ENCODE assay signal across 12 cellular contexts in genomic region chr7:80277434-80278427, GRCh38.
DNase-seq lines count a peak whose midpoint lies in the region; ATAC-seq and TF ChIP-seq lines count a peak whose summit lies in the region.
"Had no signal": no experiment of that assay in that cellular context is flagged by ENCODE, and none has a peak within 500 bp of the region (broad histone marks: within the 10 kb centered on the region; RNA-seq: fewer than 3 reads in every experiment).

No MANE protein-coding gene starts in this region.

- H3K4me3 ChIP-seq in GM23338 (no peak overlapping the region), fibroblast of the aortic adventitia (ENCODE audit: low read depth, low read length) (no peak overlapping the region), gastrocnemius medialis (no peak overlapping the region)

- H3K27ac Mint-ChIP-seq in GM23338, result peak overlapping the region; percentile 62
- H3K27ac Mint-ChIP-seq: activated B cell treated with CpG ODN at 0.5 μM for 24 hours; dendritic cell treated with granulocyte-macrophage colony-stimulating factor and Interleukin-4, amounts not matched to agents 40 ng/mL and 50 ng/mL, for 4 days; stimulated activated effector memory CD8-positive, alpha-beta T cell treated with anti-CD3 and anti-CD28 coated beads, Interleukin-12 subunit alpha, Interleukin-12 subunit beta, amount 100 ng/mL, for 72 hours had no signal

- peak; percentile 11 for DNase-seq in GM23338 (ENCODE audit: low spot score)
- peak; percentile 38 for DNase-seq in RWPE1 (ENCODE audit: low spot score)
- DNase-seq in fibroblast of the aortic adventitia (ENCODE audit: low read depth), result peak; percentile 61
- DNase-seq in gastrocnemius medialis, result no peak
- no peak for DNase-seq in middle frontal gyrus (ENCODE audit: extremely low spot score, low spot score)
- DNase-seq in activated CD4-positive, alpha-beta T cell treated with anti-CD3 and anti-CD28 coated beads, Interleukin-2, amount 50 U/mL, for 4 hours, result no peak
- DNase-seq: activated B cell treated with CpG ODN at 0.5 μM for 24 hours, NCI-H1436 treated with DMSO at 0.1 percent for 48 hours had no signal

- no peak overlapping the region for H3K4me3 Mint-ChIP-seq in GM23338
- H3K4me3 Mint-ChIP-seq: activated B cell treated with CpG ODN at 0.5 μM for 24 hours; dendritic cell treated with granulocyte-macrophage colony-stimulating factor and Interleukin-4, amounts not matched to agents 40 ng/mL and 50 ng/mL, for 4 days; stimulated activated effector memory CD8-positive, alpha-beta T cell treated with anti-CD3 and anti-CD28 coated beads, Interleukin-12 subunit alpha, Interleukin-12 subunit beta, amount 100 ng/mL, for 72 hours had no signal

- no peaks in the 10 kb centered on the region for H3K27me3 ChIP-seq in GM23338 (ENCODE audit: insufficient read depth)
- H3K27me3 ChIP-seq in gastrocnemius medialis, result no peaks in the 10 kb centered on the region

- H3K36me3 Mint-ChIP-seq in GM23338 (ENCODE audit: low read depth), result no peaks in the 10 kb centered on the region
- H3K36me3 Mint-ChIP-seq: stimulated activated effector memory CD8-positive, alpha-beta T cell treated with anti-CD3 and anti-CD28 coated beads, Interleukin-12 subunit alpha, Interleukin-12 subunit beta, amount 100 ng/mL, for 72 hours had no signal

- H3K4me1 ChIP-seq in GM23338 (ENCODE audit: insufficient read depth) (peaks cover 12% of the 10 kb centered on the region), gastrocnemius medialis (peaks cover 7 to 21% of the 10 kb centered on the region in 2 donors)

- in situ Hi-C loops in gastrocnemius medialis (cut with MboI; ENCODE audit: low sequenced_read_pairs in 4 of 4), result no loop called here

- H2AFZ ChIP-seq in GM23338, result peak overlapping the region; percentile 26; the same call in 1 of the 2 replicates

- H3K4me1 Mint-ChIP-seq in GM23338, result peaks cover 13% of the 10 kb centered on the region
- H3K4me1 Mint-ChIP-seq: activated B cell treated with CpG ODN at 0.5 μM for 24 hours; stimulated activated effector memory CD8-positive, alpha-beta T cell treated with anti-CD3 and anti-CD28 coated beads, Interleukin-12 subunit alpha, Interleukin-12 subunit beta, amount 100 ng/mL, for 72 hours had no signal

- no peaks in the 10 kb centered on the region for H4K20me1 ChIP-seq in GM23338 (replicated peaks; ENCODE audit: insufficient read depth)

- intact Hi-C loops in gastrocnemius medialis (cut with DNase I; ENCODE audit: low total_unique reads), result no loop called here

- TF ChIP-seq POLR2A in gastrocnemius medialis (IDR thresholded peaks at IDR 0.05), result no peak

- H3K9me2 ChIP-seq in GM23338 (ENCODE audit: insufficient read depth), result no peaks in the 10 kb centered on the region

- H3K36me3 ChIP-seq in GM23338 (ENCODE audit: insufficient read depth), result no peaks in the 10 kb centered on the region
- H3K36me3 ChIP-seq in gastrocnemius medialis, result no peaks in the 10 kb centered on the region

- peak overlapping the region; percentile 25; the same call in 1 of the 2 replicates for H3K4me2 ChIP-seq in GM23338

- no peaks in the 10 kb centered on the region for H3K9me3 ChIP-seq in gastrocnemius medialis

- CTCF ChIA-PET in RWPE1 (lab: Yijun Ruan, JAX), result interaction anchor here (0.7 kb wide), 1 partner anchor 144 kb away, joined by 4 read pairs; no protein-coding TSS in a partner anchor

- no peaks in the 10 kb centered on the region for H3K79me2 ChIP-seq in GM23338 (replicated peaks; ENCODE audit: insufficient read depth)

- H3K9me3 Mint-ChIP-seq in GM23338, result no peaks in the 10 kb centered on the region; the same call in 1 of the 3 replicates
- H3K9me3 Mint-ChIP-seq: activated B cell treated with CpG ODN at 0.5 μM for 24 hours had no signal

- no peak for TF ChIP-seq CTCF in GM23338 (conservative IDR thresholded peaks at IDR 0.05; ENCODE audit: low read depth in 2 of 2)
- no peak for TF ChIP-seq CTCF in RWPE1 (conservative IDR thresholded peaks at IDR 0.05; ENCODE audit: low read depth)
- TF ChIP-seq CTCF in fibroblast of the aortic adventitia (IDR thresholded peaks at IDR 0.05; ENCODE audit: insufficient read depth, low read length), result no peak
- TF ChIP-seq CTCF in gastrocnemius medialis (IDR thresholded peaks at IDR 0.05 in 4 of 5, conservative IDR thresholded peaks at IDR 0.05 in 1 of 5), result no peak

- no peak for ATAC-seq in GM23338
- peak in 1 of 2 donors; percentile 30 for ATAC-seq in gastrocnemius medialis
- ATAC-seq in GM21576 (IDR thresholded peaks at IDR 0.05; ENCODE audit: unreplicated experiment), result no peak
- no peak for ATAC-seq in GM21515 (IDR thresholded peaks at IDR 0.05; ENCODE audit: unreplicated experiment)
- ATAC-seq: stimulated activated effector memory CD8-positive, alpha-beta T cell treated with anti-CD3 and anti-CD28 coated beads, Interleukin-12 subunit alpha, Interleukin-12 subunit beta, amount 100 ng/mL, for 72 hours had no signal

- POLR2A ChIA-PET in RWPE1 (lab: Yijun Ruan, JAX; ENCODE audit: low non-redundant PET), result no interaction called here

- H3K27me3 Mint-ChIP-seq in GM23338 (ENCODE audit: insufficient read depth, low read depth, poor library complexity), result no peaks in the 10 kb centered on the region
- H3K27me3 Mint-ChIP-seq: activated B cell treated with CpG ODN at 0.5 μM for 24 hours; dendritic cell treated with granulocyte-macrophage colony-stimulating factor and Interleukin-4, amounts not matched to agents 40 ng/mL and 50 ng/mL, for 4 days had no signal

- no peak overlapping the region for H3K27ac ChIP-seq in GM23338 (ENCODE audit: low read depth)
- no peak overlapping the region for H3K27ac ChIP-seq in RWPE1
- H3K27ac ChIP-seq in gastrocnemius medialis, result peak overlapping the region; percentile 34 to 60 (median 53)

- H3F3A ChIP-seq in GM23338 (replicated peaks; ENCODE audit: low read depth), result no peaks in the 10 kb centered on the region

TF ChIP-seq in GM23338, 12 proteins besides CTCF, POLR2A, EP300 and RAD21 (continues in another document):
- TF ChIP-seq POLR2AphosphoS5 (IDR thresholded peaks at IDR 0.05; ENCODE audit: low read depth) (no peak), REST (IDR thresholded peaks at IDR 0.05; ENCODE audit: unreplicated experiment) (no peak), CREB1 (CRISPR knock-in tag; IDR thresholded peaks at IDR 0.05; ENCODE audit: low read depth) (no peak), EZH2phosphoT487 (IDR thresholded peaks at IDR 0.05; ENCODE audit: unreplicated experiment) (no peak), NANOG (IDR thresholded peaks at IDR 0.05; ENCODE audit: borderline replicate concordance) (no peak), ZNF331 (CRISPR knock-in tag; IDR thresholded peaks at IDR 0.05; ENCODE audit: low read depth) (no peak), EZH2 (IDR thresholded peaks at IDR 0.05; ENCODE audit: low read depth, unreplicated experiment) (no peak), STAT1 (IDR thresholded peaks at IDR 0.05; ENCODE audit: unreplicated experiment) (no peak)

Comparison
In these comparisons a context has a peak if more than half of its experiments do, and no peak if none do; other contexts are left out.
1. DNase-seq: peak in GM23338 (single experiment), RWPE1 (single experiment) and fibroblast of the aortic adventitia (single experiment); none in gastrocnemius medialis (0 of 2), middle frontal gyrus (single experiment) and activated CD4-positive, alpha-beta T cell treated with anti-CD3 and anti-CD28 coated beads, Interleukin-2, amount 50 U/mL, for 4 hours (0 of 2).
2. H3K27ac ChIP-seq: peak in gastrocnemius medialis (4 of 4); none in GM23338 (single experiment) and RWPE1 (single experiment).